In genomic region chr9:80285325-80285724, GRCh38 we compare ENCODE assay signal across 11 cellular contexts.
DNase-seq lines count a peak whose midpoint lies in the region; ATAC-seq and TF ChIP-seq lines count a peak whose summit lies in the region.
"Had no signal": no experiment of that assay in that cellular context is flagged by ENCODE, and none has a peak within 500 bp of the region (broad histone marks: within the 10 kb centered on the region; RNA-seq: fewer than 3 reads in every experiment).

No MANE protein-coding gene starts in this region.

- H4K5ac ChIP-seq in IMR-90 (ENCODE audit: low read depth, low read length) = no peak overlapping the region

- no peak for TF ChIP-seq POLR2A in IMR-90 (IDR thresholded peaks at IDR 0.05; ENCODE audit: low read depth, low read length)

- H2BK15ac ChIP-seq in IMR-90 (ENCODE audit: low read depth, low read length) = no peak overlapping the region

- H3K27me3 ChIP-seq in IMR-90 (ENCODE audit: control insufficient read depth, insufficient read depth, low read length) (no peaks in the 10 kb centered on the region), brain microvascular endothelial cell (replicated peaks) (no peaks in the 10 kb centered on the region), lower lobe of right lung (ENCODE audit: low read depth) (no peaks in the 10 kb centered on the region)
- H3K27me3 ChIP-seq: thyroid gland had no signal

- H3K14ac ChIP-seq in IMR-90 (replicated peaks; ENCODE audit: low read depth, low read length) = no peak overlapping the region

- H2BK5ac ChIP-seq in IMR-90 (ENCODE audit: low read depth, low read length, poor library complexity, severe bottlenecking) = no peak overlapping the region

- dilution Hi-C loops in IMR-90 (cut with HindIII; ENCODE audit: low sequenced_read_pairs, unreplicated experiment) = no loop called here

- H3K27ac ChIP-seq in IMR-90 (ENCODE audit: insufficient read depth, low read length) = no peak overlapping the region
- H3K27ac ChIP-seq in brain microvascular endothelial cell = no peak overlapping the region
- H3K27ac ChIP-seq in lower lobe of right lung = no peak overlapping the region
- H3K27ac ChIP-seq: HL-60, thyroid gland had no signal

- ATAC-seq in IMR-90 (ENCODE audit: low read depth) (0 out of 2 replicates have a peak, but pooled peaks have one; percentile 29), lower lobe of right lung (no peak)

- no peaks in the 10 kb centered on the region for H3K9me1 ChIP-seq in IMR-90 (ENCODE audit: insufficient read depth, low read length)

- H4K91ac ChIP-seq in IMR-90 (ENCODE audit: insufficient read depth, low read depth, low read length) = no peak overlapping the region

- CTCF ChIA-PET in IMR-90 (lab: Yijun Ruan, JAX) = no interaction called here

- no peak overlapping the region for H3K9ac ChIP-seq in IMR-90 (ENCODE audit: low read depth, low read length)

- no peaks in the 10 kb centered on the region for H3K9me3 ChIP-seq in IMR-90 (ENCODE audit: control insufficient read depth, insufficient read depth, low read length)
- no peaks in the 10 kb centered on the region for H3K9me3 ChIP-seq in lower lobe of right lung
- H3K9me3 ChIP-seq: thyroid gland had no signal

- no peak overlapping the region for H2AK9ac ChIP-seq in IMR-90 (replicated peaks; ENCODE audit: low read depth, low read length, poor library complexity)

- peak; percentile 21; the same call in 1 of the 2 replicates for TF ChIP-seq RAD21 in IMR-90 (IDR thresholded peaks at IDR 0.05; ENCODE audit: low read length)

- peak; percentile 3 for DNase-seq in AG08395 (ENCODE audit: low spot score)
- peak; percentile 7 for DNase-seq in IMR-90
- DNase-seq in brain microvascular endothelial cell = peak; percentile 56
- DNase-seq in lower lobe of right lung = no peak
- DNase-seq in NCI-H1092 (lab: John Stamatoyannopoulos, UW) = no peak
- no peak for DNase-seq in activated gamma-delta T cell (lab: John Stamatoyannopoulos, UW)
- DNase-seq in T-helper 9 cell = no peak
- no peak for DNase-seq in GM13976 (ENCODE audit: low spot score)
- DNase-seq: NCI-H526 treated with DMSO at 0.1 percent for 48 hours had no signal

- H3K79me1 ChIP-seq in IMR-90 (ENCODE audit: low read depth in 1 of 2, low read length in 2 of 2) = no peaks in the 10 kb centered on the region

- no peak overlapping the region for H3K18ac ChIP-seq in IMR-90 (ENCODE audit: low read depth, low read length)

- H3K56ac ChIP-seq in IMR-90 (ENCODE audit: extremely low read depth, insufficient read depth, low read length) = no peak overlapping the region

- H2BK120ac ChIP-seq in IMR-90 (ENCODE audit: low read depth, low read length) = no peak overlapping the region

- intact Hi-C loops in IMR-90 (cut with micrococcal nuclease) (no loop called here), lower lobe of right lung (cut with DNase I) (no loop called here)

- no peak overlapping the region for H4K8ac ChIP-seq in IMR-90 (ENCODE audit: low read depth in 2 of 2, low read length in 2 of 2)

- no peak overlapping the region for H2AK5ac ChIP-seq in IMR-90 (ENCODE audit: low read depth, low read length)

- H2AFZ ChIP-seq in IMR-90 (replicated peaks; ENCODE audit: low read length, poor library complexity) = no peak overlapping the region

- 20% methylated on average over 1 of the region's 2 CpGs; no CpG with 5 or more reads in 1 of the 2 experiments for WGBS in IMR-90 (ENCODE audit: extremely low coverage in 2 of 2, insufficient read length in 1 of 2), 2 experiments

- BruUV-seq in IMR-90 (replicated peaks; lab: Mats Ljungman, UMichigan) = no TSS peak

- H3K4me3 ChIP-seq in IMR-90 (ENCODE audit: insufficient read depth, low read depth, low read length) = no peak overlapping the region
- no peak overlapping the region for H3K4me3 ChIP-seq in brain microvascular endothelial cell (ENCODE audit: low read depth, low read length)
- H3K4me3 ChIP-seq in lower lobe of right lung = no peak overlapping the region
- H3K4me3 ChIP-seq: thyroid gland had no signal

- in situ Hi-C loops in IMR-90 (cut with MboI; ENCODE audit: low sequenced_read_pairs) (no loop called here), brain microvascular endothelial cell (cut with HindIII; ENCODE audit: low pct_ligation_motif_present, low sequenced_read_pairs) (no loop called here), GM13976 (cut with MboI; ENCODE audit: low sequenced_read_pairs, unreplicated experiment) (no loop called here)

- no peaks in the 10 kb centered on the region for H3K4me1 ChIP-seq in IMR-90 (ENCODE audit: control insufficient read depth, insufficient read depth, low read length)
- H3K4me1 ChIP-seq in lower lobe of right lung = no peaks in the 10 kb centered on the region
- H3K4me1 ChIP-seq: thyroid gland had no signal

- no peaks in the 10 kb centered on the region for H4K20me1 ChIP-seq in IMR-90 (ENCODE audit: insufficient read depth, low read length)

- H3K36me3 ChIP-seq in IMR-90 (ENCODE audit: control insufficient read depth, insufficient read depth, low read length) (no peaks in the 10 kb centered on the region), brain microvascular endothelial cell (replicated peaks) (no peaks in the 10 kb centered on the region), lower lobe of right lung (no peaks in the 10 kb centered on the region)
- H3K36me3 ChIP-seq: thyroid gland had no signal

- TF ChIP-seq CTCF in IMR-90 (conservative IDR thresholded peaks at IDR 0.05; ENCODE audit: low read depth, low read length) (peak; percentile 32; the same call in 1 of the 2 replicates), brain microvascular endothelial cell (IDR thresholded peaks at IDR 0.05; ENCODE audit: low read depth, low read length, missing control alignments) (peak; percentile 63), lower lobe of right lung (IDR thresholded peaks at IDR 0.05) (peak; percentile 8), GM13976 (IDR thresholded peaks at IDR 0.05; ENCODE audit: borderline replicate concordance, control extremely low read depth, extremely low read depth, insufficient read depth, missing control alignments) (no peak)

- POLR2A ChIA-PET in IMR-90 (lab: Charles Lee; ENCODE audit: unreplicated experiment) = no interaction called here

- no peak overlapping the region for H2BK20ac ChIP-seq in IMR-90 (ENCODE audit: low read depth, low read length)

- H3K4me2 ChIP-seq in IMR-90 (ENCODE audit: low read depth, low read length) = no peak overlapping the region

- H3K4ac ChIP-seq in IMR-90 (ENCODE audit: low read depth, low read length) = no peak overlapping the region

- H3K23ac ChIP-seq in IMR-90 (ENCODE audit: low read depth, low read length) = no peak overlapping the region

TF ChIP-seq in IMR-90, 13 proteins besides CTCF, POLR2A, EP300 and RAD21:
- no peak for TF ChIP-seq MAZ (IDR thresholded peaks at IDR 0.05; ENCODE audit: borderline replicate concordance, low read depth, low read length)
- no peak for TF ChIP-seq USF2 (IDR thresholded peaks at IDR 0.05; ENCODE audit: low read depth, low read length)
- TF ChIP-seq SMC3 (IDR thresholded peaks at IDR 0.05; ENCODE audit: low read depth, low read length) = no peak
- no peak for TF ChIP-seq BHLHE40 (IDR thresholded peaks at IDR 0.05; ENCODE audit: low read depth, low read length)
- TF ChIP-seq ELK1 (IDR thresholded peaks at IDR 0.05; ENCODE audit: borderline replicate concordance, low read depth, low read length) = no peak
- no peak for TF ChIP-seq CEBPB (IDR thresholded peaks at IDR 0.05; ENCODE audit: low read depth, low read length)
- TF ChIP-seq MXI1 (IDR thresholded peaks at IDR 0.05; ENCODE audit: borderline replicate concordance, low read depth, low read length) = no peak
- no peak for TF ChIP-seq RCOR1 (IDR thresholded peaks at IDR 0.05; ENCODE audit: insufficient replicate concordance, low read length)
TF ChIP-seq in IMR-90: peak in this region for 0.

Comparison
In these comparisons a context has a peak if more than half of its experiments do, and no peak if none do; other contexts are left out.
1. DNase-seq: peak in AG08395 (single experiment), IMR-90 (single experiment) and brain microvascular endothelial cell (single experiment); none in lower lobe of right lung (single experiment), NCI-H1092 (single experiment), activated gamma-delta T cell (single experiment), T-helper 9 cell (single experiment) and GM13976 (single experiment).